ENCODE assay signal across 16 cellular contexts in the genomic region with DNA sequence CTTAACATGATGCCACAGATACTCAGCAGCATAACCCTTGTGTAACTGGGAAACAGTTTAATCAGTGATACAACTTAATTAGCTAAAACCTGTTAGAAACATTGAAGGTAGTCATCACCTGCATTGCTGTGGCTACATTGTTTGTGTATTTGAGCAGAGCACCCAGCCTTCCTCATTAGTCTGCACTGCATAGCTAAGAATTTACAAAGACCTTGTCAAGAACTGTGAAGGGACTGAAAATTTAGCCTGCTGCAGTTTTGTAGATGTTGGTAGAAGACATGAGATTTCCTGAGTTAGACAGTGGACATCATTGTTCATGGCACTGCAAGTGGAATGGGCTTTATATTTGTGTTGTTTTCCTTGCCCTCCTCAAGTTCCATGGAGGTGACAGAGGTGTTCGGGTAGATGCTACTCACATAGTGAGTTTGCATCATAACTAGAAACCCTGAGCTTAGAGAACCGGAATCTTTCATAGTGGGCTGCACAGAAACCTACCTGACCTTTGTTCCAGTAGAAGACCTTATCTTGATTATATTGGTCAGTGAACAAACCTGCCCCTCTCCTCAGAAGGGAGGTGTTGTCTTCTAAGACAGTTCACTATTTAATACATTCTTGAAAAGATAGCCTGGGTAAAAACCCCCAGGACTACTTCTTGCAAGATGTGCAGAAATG. TPM values are rescaled to one million over a fixed set of nuclear protein-coding genes. Genes with fewer than 3 reads are reported as not detected.
DNase-seq lines count a peak whose midpoint lies in the region; ATAC-seq and TF ChIP-seq lines count a peak whose summit lies in the region.
"Had no signal": no experiment of that assay in that cellular context is flagged by ENCODE, and none has a peak within 500 bp of the region (broad histone marks: within the 10 kb centered on the region; RNA-seq: fewer than 3 reads in every experiment).

No MANE protein-coding gene starts in this region.

- DNase-seq in activated CD4-positive, alpha-beta T cell treated with anti-CD3 and anti-CD28 coated beads for 36 hours, result no peak
- no peak for DNase-seq in activated CD4-positive, alpha-beta T cell treated with anti-CD3 and anti-CD28 coated beads, Interleukin-2, amount 10 ng/mL, durations not matched to agents 24 days and 14 days
- DNase-seq in Panc1 (ENCODE audit: low read depth, low spot score) (no peak), erythroblast (lab: John Stamatoyannopoulos, UW) (peak; percentile 44 to 47), smooth muscle cell (lab: John Stamatoyannopoulos, UW; ENCODE audit: unreplicated experiment) (no peak), NCI-H345 (lab: John Stamatoyannopoulos, UW) (no peak)
- DNase-seq: activated CD4-positive, alpha-beta T cell treated with anti-CD3 and anti-CD28 coated beads, Interleukin-2, amount 50 U/mL, for 1 hour; islet precursor cell; NCI-H1417 treated with DMSO at 0.1 percent for 48 hours; NCI-H526 treated with DMSO at 0.1 percent for 48 hours; T-helper 9 cell had no signal

- H3K27ac ChIP-seq in Panc1 (ENCODE audit: low read length) (no peak overlapping the region), smooth muscle cell (ENCODE audit: low read depth) (peak overlapping the region; percentile 48)
- H3K27ac ChIP-seq: 22Rv1, cardiac muscle cell had no signal

- H3K4me1 ChIP-seq in Panc1 (ENCODE audit: control insufficient read depth, insufficient read depth, low read length) (peaks cover 67% of the 10 kb centered on the region), smooth muscle cell (ENCODE audit: low read depth) (peaks cover 72% of the 10 kb centered on the region)

- H3K9ac ChIP-seq in smooth muscle cell (ENCODE audit: low read depth), result no peak overlapping the region

- H3K9me3 ChIP-seq in Panc1 (ENCODE audit: control insufficient read depth, insufficient read depth, low read depth, low read length), result no peaks in the 10 kb centered on the region
- H3K9me3 ChIP-seq in smooth muscle cell (replicated peaks; ENCODE audit: low read depth), result no peaks in the 10 kb centered on the region

- peaks cover 78% of the 10 kb centered on the region for H3K4me1 Mint-ChIP-seq in activated CD4-positive, alpha-beta T cell treated with anti-CD3 and anti-CD28 coated beads for 36 hours
- H3K4me1 Mint-ChIP-seq in activated CD4-positive, alpha-beta T cell treated with anti-CD3 and anti-CD28 coated beads, Interleukin-2, amount 10 ng/mL, durations not matched to agents 24 days and 14 days, result peaks cover 38% of the 10 kb centered on the region

- no peak for TF ChIP-seq POLR2A in erythroblast (IDR thresholded peaks at IDR 0.05; ENCODE audit: low read length)

- in situ Hi-C loops in Panc1 (cut with HindIII; ENCODE audit: low pct_unique_long_range_greater_than_20kb, low sequenced_read_pairs), result no loop called here

- H3K4me3 Mint-ChIP-seq in activated CD4-positive, alpha-beta T cell treated with anti-CD3 and anti-CD28 coated beads for 36 hours, result no peak overlapping the region
- H3K4me3 Mint-ChIP-seq in activated CD4-positive, alpha-beta T cell treated with anti-CD3 and anti-CD28 coated beads, Interleukin-2, amount 10 ng/mL, durations not matched to agents 24 days and 14 days, result no peak overlapping the region

- no peaks in the 10 kb centered on the region for H3K9me3 Mint-ChIP-seq in activated CD4-positive, alpha-beta T cell treated with anti-CD3 and anti-CD28 coated beads for 36 hours (ENCODE audit: low read depth)
- H3K9me3 Mint-ChIP-seq in activated CD4-positive, alpha-beta T cell treated with anti-CD3 and anti-CD28 coated beads, Interleukin-2, amount 10 ng/mL, durations not matched to agents 24 days and 14 days, result no peaks in the 10 kb centered on the region
- H3K9me3 Mint-ChIP-seq: IgD-negative memory B cell had no signal

- TF ChIP-seq CTCF in Panc1 (IDR thresholded peaks at IDR 0.05), result no peak
- no peak for TF ChIP-seq CTCF in smooth muscle cell (IDR thresholded peaks at IDR 0.05; ENCODE audit: borderline replicate concordance, insufficient read depth, poor library complexity, severe bottlenecking)

- H3K36me3 ChIP-seq in Panc1 (ENCODE audit: control insufficient read depth, insufficient read depth, low read length) (no peaks in the 10 kb centered on the region; the same call in 1 of the 2 replicates), smooth muscle cell (ENCODE audit: low read depth) (no peaks in the 10 kb centered on the region)
- H3K36me3 ChIP-seq: cardiac muscle cell had no signal

- H3K4me2 ChIP-seq in smooth muscle cell, result peak overlapping the region; percentile 43

- BruUV-seq in Panc1 (replicated peaks; lab: Mats Ljungman, UMichigan), result no TSS peak

- POLR2A ChIA-PET in activated CD4-positive, alpha-beta T cell treated with anti-CD3 and anti-CD28 coated beads for 36 hours (lab: Charles Lee), result interaction anchor here (2.5 kb wide), 1 partner anchor 12 kb away, joined by 15 read pairs; a partner anchor contains a TSS
- POLR2A ChIA-PET in Panc1 (lab: Charles Lee), result no interaction called here

- H3K79me2 ChIP-seq in smooth muscle cell (ENCODE audit: low read depth), result peaks cover 100% of the 10 kb centered on the region

- no peaks in the 10 kb centered on the region for H3K27me3 ChIP-seq in Panc1 (ENCODE audit: control insufficient read depth, insufficient read depth, low read length)
- H3K27me3 ChIP-seq in smooth muscle cell (ENCODE audit: low read depth), result no peaks in the 10 kb centered on the region
- H3K27me3 ChIP-seq: cardiac muscle cell had no signal

- no peaks in the 10 kb centered on the region for H3K36me3 Mint-ChIP-seq in activated CD4-positive, alpha-beta T cell treated with anti-CD3 and anti-CD28 coated beads for 36 hours (ENCODE audit: low read depth)
- H3K36me3 Mint-ChIP-seq in activated CD4-positive, alpha-beta T cell treated with anti-CD3 and anti-CD28 coated beads, Interleukin-2, amount 10 ng/mL, durations not matched to agents 24 days and 14 days (ENCODE audit: low read depth), result peaks cover 2% of the 10 kb centered on the region

- no peaks in the 10 kb centered on the region for H3K27me3 Mint-ChIP-seq in activated CD4-positive, alpha-beta T cell treated with anti-CD3 and anti-CD28 coated beads for 36 hours
- no peaks in the 10 kb centered on the region for H3K27me3 Mint-ChIP-seq in activated CD4-positive, alpha-beta T cell treated with anti-CD3 and anti-CD28 coated beads, Interleukin-2, amount 10 ng/mL, durations not matched to agents 24 days and 14 days
- H3K27me3 Mint-ChIP-seq: IgD-negative memory B cell had no signal

- peaks cover 100% of the 10 kb centered on the region for H4K20me1 ChIP-seq in smooth muscle cell (ENCODE audit: low read depth)

- CTCF ChIA-PET in activated CD4-positive, alpha-beta T cell treated with anti-CD3 and anti-CD28 coated beads for 36 hours (lab: Charles Lee), result interaction anchor here (1.1 to 1.5 kb wide), 2 partner anchors 13 to 49 kb away, joined by 3 read pairs; a partner anchor contains a TSS
- CTCF ChIA-PET in Panc1 (lab: Charles Lee), result no interaction called here

- peaks cover 6% of the 10 kb centered on the region for H3F3A ChIP-seq in smooth muscle cell (ENCODE audit: low read depth)

- intact Hi-C loops in activated CD4-positive, alpha-beta T cell treated with anti-CD3 and anti-CD28 coated beads for 36 hours (cut with DNase I, micrococcal nuclease), result no loop called here
- intact Hi-C loops in activated CD4-positive, alpha-beta T cell treated with anti-CD3 and anti-CD28 coated beads, Interleukin-2, amount 10 ng/mL, durations not matched to agents 24 days and 14 days (cut with micrococcal nuclease), result no loop called here
- intact Hi-C loops in Panc1 (cut with micrococcal nuclease; ENCODE audit: unreplicated experiment), result no loop called here

- no peak overlapping the region for H3K4me3 ChIP-seq in Panc1 (ENCODE audit: low read depth in 2 of 2, low read length in 2 of 2)
- no peak overlapping the region for H3K4me3 ChIP-seq in smooth muscle cell
- H3K4me3 ChIP-seq: cardiac muscle cell had no signal

- no peak overlapping the region for H2AFZ ChIP-seq in smooth muscle cell (ENCODE audit: low read depth)

- WGBS in smooth muscle cell (ENCODE audit: low lambda C conversion rate), result 86% methylated on average over 2 of the region's 2 CpGs

- H3K27ac Mint-ChIP-seq in activated CD4-positive, alpha-beta T cell treated with anti-CD3 and anti-CD28 coated beads for 36 hours, result no peak overlapping the region
- H3K27ac Mint-ChIP-seq in activated CD4-positive, alpha-beta T cell treated with anti-CD3 and anti-CD28 coated beads, Interleukin-2, amount 10 ng/mL, durations not matched to agents 24 days and 14 days, result no peak overlapping the region

- ATAC-seq in activated CD4-positive, alpha-beta T cell treated with anti-CD3 and anti-CD28 coated beads for 36 hours, result peak; percentile 31
- peak; percentile 64 for ATAC-seq in Panc1
- ATAC-seq in GM19455 (IDR thresholded peaks at IDR 0.05; ENCODE audit: unreplicated experiment), result no peak
- ATAC-seq in HG02870 (IDR thresholded peaks at IDR 0.05; ENCODE audit: unreplicated experiment), result no peak

RNA-seq across cellular contexts. Expression of a gene that starts 12.5 kb away (rescaled TPM):
- 100 to 1,000 TPM; 156 to 220 TPM for total RNA-seq in activated CD4-positive, alpha-beta T cell treated with anti-CD3 and anti-CD28 coated beads for 36 hours
- total RNA-seq in activated CD4-positive, alpha-beta T cell treated with anti-CD3 and anti-CD28 coated beads, Interleukin-2, amount 10 ng/mL, durations not matched to agents 24 days and 14 days, result 182 and 196 TPM in 2 replicates
- 228 TPM for total RNA-seq in Panc1 (2021; ENCODE audit: unreplicated experiment)
- polyA plus RNA-seq in Panc1 (2012; ENCODE audit: insufficient read length), result 140 TPM
- total RNA-seq in smooth muscle cell, result 350 and 386 TPM in 2 replicates
- polyA plus RNA-seq in smooth muscle cell, result 315 and 334 TPM in 2 replicates

RNA-seq across cellular contexts. Expression of a gene that starts 40.6 kb away (rescaled TPM):
- not detected for total RNA-seq in activated CD4-positive, alpha-beta T cell treated with anti-CD3 and anti-CD28 coated beads for 36 hours
- total RNA-seq in activated CD4-positive, alpha-beta T cell treated with anti-CD3 and anti-CD28 coated beads, Interleukin-2, amount 10 ng/mL, durations not matched to agents 24 days and 14 days, result not detected in 2 replicates
- total RNA-seq in Panc1 (2021; ENCODE audit: unreplicated experiment), result 0.90 TPM
- 0.48 TPM for polyA plus RNA-seq in Panc1 (2012; ENCODE audit: insufficient read length)
- 0.58 and 0.94 TPM in 2 replicates for total RNA-seq in smooth muscle cell
- 1.1 TPM in 1 of 2 replicates, not detected in the other for polyA plus RNA-seq in smooth muscle cell
- total RNA-seq: cardiac muscle cell had no signal
- polyA plus RNA-seq: cardiac muscle cell, IgD-negative memory B cell had no signal

Comparison
In these comparisons a context has a peak if more than half of its experiments do, and no peak if none do; other contexts are left out.
1. ATAC-seq: peak in activated CD4-positive, alpha-beta T cell treated with anti-CD3 and anti-CD28 coated beads for 36 hours (single experiment) and Panc1 (single experiment); none in GM19455 (single experiment) and HG02870 (single experiment).
2. DNase-seq: peak in erythroblast (2 of 2); none in activated CD4-positive, alpha-beta T cell treated with anti-CD3 and anti-CD28 coated beads for 36 hours (single experiment), activated CD4-positive, alpha-beta T cell treated with anti-CD3 and anti-CD28 coated beads, Interleukin-2, amount 10 ng/mL, durations not matched to agents 24 days and 14 days (single experiment), Panc1 (single experiment), smooth muscle cell (single experiment) and NCI-H345 (single experiment).